Comparison of ENCODE assay signal across 28 cellular contexts in the genomic region with DNA sequence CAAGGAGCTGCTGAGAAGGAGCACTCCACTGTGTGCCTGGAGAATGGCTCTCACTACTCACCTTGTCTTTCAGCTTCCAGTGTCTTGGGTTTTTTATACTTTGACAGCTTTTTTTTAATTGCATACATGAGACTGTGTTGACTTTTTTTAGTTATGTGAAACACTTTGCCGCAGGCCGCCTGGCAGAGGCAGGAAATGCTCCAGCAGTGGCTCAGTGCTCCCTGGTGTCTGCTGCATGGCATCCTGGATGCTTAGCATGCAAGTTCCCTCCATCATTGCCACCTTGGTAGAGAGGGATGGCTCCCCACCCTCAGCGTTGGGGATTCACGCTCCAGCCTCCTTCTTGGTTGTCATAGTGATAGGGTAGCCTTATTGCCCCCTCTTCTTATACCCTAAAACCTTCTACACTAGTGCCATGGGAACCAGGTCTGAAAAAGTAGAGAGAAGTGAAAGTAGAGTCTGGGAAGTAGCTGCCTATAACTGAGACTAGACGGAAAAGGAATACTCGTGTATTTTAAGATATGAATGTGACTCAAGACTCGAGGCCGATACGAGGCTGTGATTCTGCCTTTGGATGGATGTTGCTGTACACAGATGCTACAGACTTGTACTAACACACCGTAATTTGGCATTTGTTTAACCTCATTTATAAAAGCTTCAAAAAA.
DNase-seq lines count a peak whose midpoint lies in the region; ATAC-seq and TF ChIP-seq lines count a peak whose summit lies in the region.
"Had no signal": no experiment of that assay in that cellular context is flagged by ENCODE, and none has a peak within 500 bp of the region (broad histone marks: within the 10 kb centered on the region; RNA-seq: fewer than 3 reads in every experiment).

No MANE protein-coding gene starts in this region.

- no peaks in the 10 kb centered on the region for H3K79me2 ChIP-seq in ACC112 (ENCODE audit: control insufficient read depth, insufficient read depth, low read length, unreplicated experiment)

- POLR2A ChIA-PET in CD8-positive, alpha-beta T cell (lab: Charles Lee), result interaction anchor here (1.1 kb wide), 1 partner anchor 10 kb away, joined by 3 read pairs; no protein-coding TSS in a partner anchor
- POLR2A ChIA-PET in naive thymus-derived CD4-positive, alpha-beta T cell (lab: Charles Lee), result no interaction called here

- no peak overlapping the region for H3K4me3 ChIP-seq in ACC112 (ENCODE audit: low read depth, low read length)
- H3K4me3 ChIP-seq in CD8-positive, alpha-beta T cell (ENCODE audit: low read depth, low read length), result no peak overlapping the region
- H3K4me3 ChIP-seq in naive thymus-derived CD4-positive, alpha-beta T cell (ENCODE audit: low read length), result no peak overlapping the region
- H3K4me3 ChIP-seq: coronary artery, gastrocnemius medialis, left lung, SJSA1, skin epidermis, stomach, transverse colon had no signal

- no peaks in the 10 kb centered on the region for H3K27me3 Mint-ChIP-seq in CD8-positive, alpha-beta T cell (ENCODE audit: low read depth)
- H3K27me3 Mint-ChIP-seq in naive thymus-derived CD4-positive, alpha-beta T cell, result no peaks in the 10 kb centered on the region
- H3K27me3 Mint-ChIP-seq: naive thymus-derived CD8-positive, alpha-beta T cell; T-cell had no signal

- no peak for ATAC-seq in CD8-positive, alpha-beta T cell
- ATAC-seq in naive thymus-derived CD4-positive, alpha-beta T cell, result no peak
- ATAC-seq: left lung; naive thymus-derived CD8-positive, alpha-beta T cell; T-cell had no signal

- no peaks in the 10 kb centered on the region for H3K4me1 ChIP-seq in ACC112 (ENCODE audit: control insufficient read depth, insufficient read depth, low read length, unreplicated experiment)
- no peaks in the 10 kb centered on the region for H3K4me1 ChIP-seq in CD8-positive, alpha-beta T cell (ENCODE audit: insufficient read depth, low read length)
- H3K4me1 ChIP-seq in naive thymus-derived CD4-positive, alpha-beta T cell (ENCODE audit: control insufficient read depth in 2 of 2, insufficient read depth in 2 of 2, low read length in 2 of 2), result no peaks in the 10 kb centered on the region
- H3K4me1 ChIP-seq: gastrocnemius medialis, left lung, SJSA1, transverse colon had no signal

- no peaks in the 10 kb centered on the region; the same call in 1 of the 2 replicates for H3K36me3 ChIP-seq in ACC112 (ENCODE audit: insufficient read depth, low read length)
- peaks cover 18% of the 10 kb centered on the region for H3K36me3 ChIP-seq in CD8-positive, alpha-beta T cell (ENCODE audit: insufficient read depth, low read length)
- H3K36me3 ChIP-seq in naive thymus-derived CD4-positive, alpha-beta T cell (ENCODE audit: control insufficient read depth in 2 of 3, insufficient read depth in 3 of 3, low read length in 3 of 3), result peaks cover 0 to 66% (median 4%) of the 10 kb centered on the region in 3 experiments

- peak overlapping the region; percentile 10 for H3K27ac Mint-ChIP-seq in CD8-positive, alpha-beta T cell
- H3K27ac Mint-ChIP-seq in naive thymus-derived CD4-positive, alpha-beta T cell, result peak overlapping the region in 6 of 9 donors; percentile 8 to 68 (median 32)
- H3K27ac Mint-ChIP-seq: mesothelial cell of epicardium had no signal

- H3K9me3 Mint-ChIP-seq in CD8-positive, alpha-beta T cell, result no peaks in the 10 kb centered on the region
- H3K9me3 Mint-ChIP-seq in naive thymus-derived CD4-positive, alpha-beta T cell, result peaks cover 0 to 1% (median 0%) of the 10 kb centered on the region in 11 donors
- H3K9me3 Mint-ChIP-seq: mesothelial cell of epicardium; naive thymus-derived CD8-positive, alpha-beta T cell; T-cell had no signal

- no peak overlapping the region for H3K4me3 Mint-ChIP-seq in CD8-positive, alpha-beta T cell
- no peak overlapping the region for H3K4me3 Mint-ChIP-seq in naive thymus-derived CD4-positive, alpha-beta T cell
- H3K4me3 Mint-ChIP-seq: mesothelial cell of epicardium; naive thymus-derived CD8-positive, alpha-beta T cell; T-cell had no signal

- no peak overlapping the region for H2AFZ ChIP-seq in ACC112 (ENCODE audit: low read length, unreplicated experiment)

- DNase-seq in CD8-positive, alpha-beta T cell, result no peak
- no peak for DNase-seq in naive thymus-derived CD4-positive, alpha-beta T cell
- DNase-seq in NCI-H526 (lab: John Stamatoyannopoulos, UW), result no peak
- DNase-seq in OCI-M2 (lab: John Stamatoyannopoulos, UW; ENCODE audit: unreplicated experiment), result no peak
- no peak for DNase-seq in NCI-H1694 treated with DMSO at 0.1 percent for 48 hours (lab: John Stamatoyannopoulos, UW)
- DNase-seq: activated CD4-positive, alpha-beta T cell treated with anti-CD3 and anti-CD28 coated beads, Interleukin-2, amount 50 U/mL, for 4 hours; activated CD4-positive, CD25-positive, alpha-beta regulatory T cell; activated gamma-delta T cell; amniotic stem cell; Calu3; DMS79 treated with DMSO at 0.1 percent for 48 hours; gastrocnemius medialis; GF-D8; left lung; naive thymus-derived CD8-positive, alpha-beta T cell; NCI-H1092; NCI-H1930; NCI-H524 treated with DMSO at 0.1 percent for 48 hours; occipital lobe; stomach; T-cell; transverse colon had no signal

- H3K27ac ChIP-seq in ACC112 (ENCODE audit: low read depth, low read length) (0 out of 2 replicates have a peak overlapping the region, but pooled peaks have one; percentile 43), cingulate gyrus (ENCODE audit: low read depth, low read length) (peak overlapping the region; percentile 33)
- no peak overlapping the region for H3K27ac ChIP-seq in CD8-positive, alpha-beta T cell (ENCODE audit: low read depth, low read length)
- H3K27ac ChIP-seq in naive thymus-derived CD4-positive, alpha-beta T cell (ENCODE audit: low read depth, low read length), result no peak overlapping the region
- H3K27ac ChIP-seq: coronary artery, gastrocnemius medialis, left lung, SJSA1, skin epidermis had no signal

- no peak for TF ChIP-seq CTCF in CD8-positive, alpha-beta T cell (IDR thresholded peaks at IDR 0.05)

- CTCF ChIA-PET in CD8-positive, alpha-beta T cell (lab: Charles Lee), result interaction anchor here (1.7 kb wide), 1 partner anchor 11 kb away, joined by 6 read pairs; no protein-coding TSS in a partner anchor
- CTCF ChIA-PET in naive thymus-derived CD4-positive, alpha-beta T cell (lab: Charles Lee), result no interaction called here

- intact Hi-C loops in CD8-positive, alpha-beta T cell (cut with DNase I, micrococcal nuclease), result no loop called here
- intact Hi-C loops in naive thymus-derived CD4-positive, alpha-beta T cell (cut with micrococcal nuclease), result no loop called here

- no peaks in the 10 kb centered on the region for H3K4me1 Mint-ChIP-seq in CD8-positive, alpha-beta T cell (ENCODE audit: low read depth)
- no peaks in the 10 kb centered on the region for H3K4me1 Mint-ChIP-seq in naive thymus-derived CD4-positive, alpha-beta T cell
- H3K4me1 Mint-ChIP-seq: mesothelial cell of epicardium, T-cell had no signal

- H3K36me3 Mint-ChIP-seq in CD8-positive, alpha-beta T cell, result peaks cover 74% of the 10 kb centered on the region
- peaks cover 5 to 36% (median 10%) of the 10 kb centered on the region in 5 donors for H3K36me3 Mint-ChIP-seq in naive thymus-derived CD4-positive, alpha-beta T cell

- no peaks in the 10 kb centered on the region for H3K9me3 ChIP-seq in CD8-positive, alpha-beta T cell (ENCODE audit: low read length)
- H3K9me3 ChIP-seq in naive thymus-derived CD4-positive, alpha-beta T cell (ENCODE audit: control insufficient read depth in 2 of 3, low read length in 3 of 3), result no peaks in the 10 kb centered on the region
- H3K9me3 ChIP-seq: gastrocnemius medialis, left lung, SJSA1, stomach, transverse colon had no signal

- no peaks in the 10 kb centered on the region for H3K27me3 ChIP-seq in ACC112 (ENCODE audit: insufficient read depth, low read length)
- H3K27me3 ChIP-seq in CD8-positive, alpha-beta T cell (ENCODE audit: insufficient read depth, low read length), result no peaks in the 10 kb centered on the region
- H3K27me3 ChIP-seq in naive thymus-derived CD4-positive, alpha-beta T cell (ENCODE audit: control insufficient read depth in 2 of 2, insufficient read depth in 2 of 2, low read length in 2 of 2), result no peaks in the 10 kb centered on the region
- H3K27me3 ChIP-seq: gastrocnemius medialis, left lung, SJSA1, stomach, transverse colon had no signal

Comparison
In these comparisons a context has a peak if more than half of its experiments do, and no peak if none do; other contexts are left out.
1. H3K27ac ChIP-seq: peak in ACC112 (single experiment) and cingulate gyrus (single experiment); none in CD8-positive, alpha-beta T cell (single experiment) and naive thymus-derived CD4-positive, alpha-beta T cell (single experiment).